Comparison of ENCODE assay signal across 6 cellular contexts in genomic region chr11:64285885-64286800, GRCh38. TPM values are rescaled to one million over a fixed set of nuclear protein-coding genes. Genes with fewer than 3 reads are reported as not detected.
DNase-seq lines count a peak whose midpoint lies in the region; ATAC-seq and TF ChIP-seq lines count a peak whose summit lies in the region.

No MANE protein-coding gene starts in this region.

- no peak for TF ChIP-seq CTCF in omental fat pad (IDR thresholded peaks at IDR 0.05)

- peak; percentile 13 for DNase-seq in DMS153 (lab: John Stamatoyannopoulos, UW)
- DNase-seq in NCI-H1092 (lab: John Stamatoyannopoulos, UW) = peak; percentile 34
- peak in 1 of 61 donors; percentile 38 for DNase-seq in caudate nucleus (lab: John Stamatoyannopoulos, UW)
- no peak for DNase-seq in omental fat pad (ENCODE audit: low spot score)
- no peak for DNase-seq in SKM-1 (lab: John Stamatoyannopoulos, UW; ENCODE audit: unreplicated experiment)

- ATAC-seq in omental fat pad (ENCODE audit: low FRiP score) (peak; percentile 0), HG02763 (IDR thresholded peaks at IDR 0.05; ENCODE audit: unreplicated experiment) (no peak)

- peak overlapping the region; percentile 46 for H3K27ac ChIP-seq in caudate nucleus (ENCODE audit: low read depth, low read length)

RNA-seq across cellular contexts. Expression of gene GPR137, which starts 0.5 kb away (rescaled TPM):
- total RNA-seq in omental fat pad = 10 to 100 TPM in 3 of 4 donors, 1 to 10 TPM in 1; 8.2 to 20.6 (median 12.7) TPM

RNA-seq across cellular contexts. Expression of gene BAD, which starts 1.7 kb away (rescaled TPM):
- total RNA-seq in omental fat pad = 10 to 100 TPM; 47.9 to 89.7 (median 78.8) TPM

RNA-seq across cellular contexts. Expression of gene KCNK4, which starts 5.0 kb away (rescaled TPM):
- total RNA-seq in omental fat pad = not detected

RNA-seq across cellular contexts. Expression of gene CATSPERZ, which starts 14.0 kb away (rescaled TPM):
- total RNA-seq in omental fat pad = not detected

RNA-seq across cellular contexts. Expression of gene ESRRA, which starts 19.2 kb away (rescaled TPM):
- 10 to 100 TPM; 32.1 to 50.8 (median 44.6) TPM for total RNA-seq in omental fat pad

Comparison
In these comparisons a context has a peak if more than half of its experiments do, and no peak if none do; other contexts are left out.
1. DNase-seq: peak in DMS153 (single experiment) and NCI-H1092 (single experiment); none in omental fat pad (single experiment) and SKM-1 (single experiment).